ENCODE assay signal across 8 cellular contexts in genomic region chr6:168370310-168370991, GRCh38. TPM values are rescaled to one million over a fixed set of nuclear protein-coding genes. Genes with fewer than 3 reads are reported as not detected.
DNase-seq lines count a peak whose midpoint lies in the region; ATAC-seq, FAIRE-seq and TF ChIP-seq lines count a peak whose summit lies in the region.

No MANE protein-coding gene starts in this region.

- 49 to 63% (median 54%) methylated on average over 16 to 43 of the region's 43 CpGs for WGBS in stomach, 5 donors

- no peak for TF ChIP-seq POLR2A in endothelial cell of umbilical vein (IDR thresholded peaks at IDR 0.05; ENCODE audit: low read depth, low read length)
- no peak for TF ChIP-seq POLR2A in stomach (IDR thresholded peaks at IDR 0.05)

- H3K9me3 ChIP-seq in endothelial cell of umbilical vein (replicated peaks; ENCODE audit: control insufficient read depth, insufficient read depth, low read length) (no peaks in the 10 kb centered on the region), stomach (no peaks in the 10 kb centered on the region)

- CTCF ChIA-PET in endothelial cell of umbilical vein (lab: Charles Lee) = no interaction called here

- peaks cover 34% of the 10 kb centered on the region for H3K4me1 Mint-ChIP-seq in nephron progenitor cell

- H3K79me2 ChIP-seq in endothelial cell of umbilical vein (ENCODE audit: control insufficient read depth, insufficient read depth, low read length) = no peaks in the 10 kb centered on the region

- FAIRE-seq in endothelial cell of umbilical vein (lab: Jason Lieb, UNC) = peak; percentile 37

- in situ Hi-C loops in ACHN (cut with HindIII; ENCODE audit: low pct_ligation_motif_present, low pct_unique_long_range_greater_than_20kb, low sequenced_read_pairs) = no loop called here

- H3K4me1 ChIP-seq in endothelial cell of umbilical vein (ENCODE audit: control insufficient read depth, extremely low read depth, insufficient read depth, low read length) = no peaks in the 10 kb centered on the region
- H3K4me1 ChIP-seq in stomach = peaks cover 0 to 27% (median 13%) of the 10 kb centered on the region in 4 donors

- no peak overlapping the region for H3K4me2 ChIP-seq in endothelial cell of umbilical vein (ENCODE audit: insufficient read depth, low read length)

- H3K27me3 Mint-ChIP-seq in nephron progenitor cell (ENCODE audit: low read depth, poor library complexity) = peaks cover 5% of the 10 kb centered on the region

- POLR2A ChIA-PET in endothelial cell of umbilical vein (lab: Charles Lee) = no interaction called here

- H3K27me3 ChIP-seq in endothelial cell of umbilical vein (ENCODE audit: control insufficient read depth in 2 of 2, insufficient read depth in 2 of 2, low read length in 2 of 2) (no peaks in the 10 kb centered on the region), stomach (no peaks in the 10 kb centered on the region)

- no peak overlapping the region for H3K4me3 Mint-ChIP-seq in nephron progenitor cell

- no peak overlapping the region for H3K27ac Mint-ChIP-seq in nephron progenitor cell

- H3K36me3 Mint-ChIP-seq in nephron progenitor cell (ENCODE audit: low read depth) = no peaks in the 10 kb centered on the region

- no peak for ATAC-seq in GM21447 (IDR thresholded peaks at IDR 0.05; ENCODE audit: unreplicated experiment)

- no peak for TF ChIP-seq EP300 in stomach (IDR thresholded peaks at IDR 0.05)

- H4K20me1 ChIP-seq in endothelial cell of umbilical vein (replicated peaks; ENCODE audit: control insufficient read depth, extremely low read depth, insufficient read depth, low read length) = no peaks in the 10 kb centered on the region

- dilution Hi-C loops in endothelial cell of umbilical vein (cut with MboI; ENCODE audit: extremely low pct_ligation_motif_present, low sequenced_read_pairs) = no loop called here

- intact Hi-C loops in endothelial cell of umbilical vein (cut with micrococcal nuclease) (loop anchor here (1.0 kb wide), 1 partner anchor 514 kb away; no protein-coding TSS in a partner anchor), stomach (cut with DNase I; ENCODE audit: low total_unique reads) (loop anchor here (5.0 kb wide), 1 partner anchor 512 kb away; no protein-coding TSS in a partner anchor)

- H3K9ac ChIP-seq in endothelial cell of umbilical vein (replicated peaks; ENCODE audit: extremely low read depth, insufficient read depth, low read length) = no peak overlapping the region

- BruUV-seq in endothelial cell of umbilical vein (replicated peaks; lab: Mats Ljungman, UMichigan) = no TSS peak

- no peak overlapping the region for H2AFZ ChIP-seq in endothelial cell of umbilical vein (ENCODE audit: low read depth, low read length)

- no peaks in the 10 kb centered on the region for H3K9me1 ChIP-seq in endothelial cell of umbilical vein (replicated peaks; ENCODE audit: control insufficient read depth, extremely low read depth, insufficient read depth, low read length)

- H3K4me3 ChIP-seq in endothelial cell of umbilical vein (replicated peaks in 1 of 3; ENCODE audit: insufficient read depth in 1 of 3, low read depth in 1 of 3, low read length in 3 of 3) = no peak overlapping the region
- H3K4me3 ChIP-seq in stomach = no peak overlapping the region

- H3K36me3 ChIP-seq in endothelial cell of umbilical vein (ENCODE audit: control insufficient read depth in 2 of 2, extremely low read depth in 1 of 2, insufficient read depth in 2 of 2, low read length in 2 of 2) = no peaks in the 10 kb centered on the region
- no peaks in the 10 kb centered on the region for H3K36me3 ChIP-seq in stomach

- DNase-seq in ACHN = peak; percentile 44
- peak; percentile 23 for DNase-seq in GM19238 (ENCODE audit: insufficient read length, low spot score)
- DNase-seq in NCI-H345 treated with DMSO at 0.1 percent for 48 hours (lab: John Stamatoyannopoulos, UW; ENCODE audit: unreplicated experiment) = peak; percentile 68
- peak; percentile 87 for DNase-seq in activated CD8-positive, alpha-beta memory T cell treated with anti-CD3 and anti-CD28 coated beads for 24 hours
- DNase-seq in endothelial cell of umbilical vein (ENCODE audit: low read depth, low spot score) = no peak
- DNase-seq in nephron progenitor cell = peak; percentile 89
- peak; percentile 84 for DNase-seq in stomach

- no peak overlapping the region for H3K27ac ChIP-seq in endothelial cell of umbilical vein (ENCODE audit: insufficient read depth, low read depth, low read length)
- peak overlapping the region in 1 of 5 donors; percentile 18 for H3K27ac ChIP-seq in stomach

- peaks cover 3% of the 10 kb centered on the region for H3K9me3 Mint-ChIP-seq in nephron progenitor cell

- TF ChIP-seq CTCF in endothelial cell of umbilical vein (IDR thresholded peaks at IDR 0.05; ENCODE audit: extremely low read depth in 1 of 2, insufficient read depth in 1 of 2, low read depth in 1 of 2, low read length in 2 of 2) (peak; percentile 70 to 77), nephron progenitor cell (IDR thresholded peaks at IDR 0.05) (peak; percentile 95), stomach (IDR thresholded peaks at IDR 0.05) (peak in 5 of 7 experiments; percentile 72 to 91 (median 86))

TF ChIP-seq in endothelial cell of umbilical vein, 7 proteins besides CTCF, POLR2A, EP300 and RAD21:
- TF ChIP-seq FOS (IDR thresholded peaks at IDR 0.05; ENCODE audit: borderline replicate concordance, insufficient read depth, low read length) (no peak), MYC (IDR thresholded peaks at IDR 0.05; ENCODE audit: low read depth, low read length) (no peak), POLR2AphosphoS5 (IDR thresholded peaks at IDR 0.05; ENCODE audit: insufficient read depth, low read depth, low read length) (no peak), MAX (IDR thresholded peaks at IDR 0.05; ENCODE audit: insufficient read depth, insufficient read length) (no peak), EZH2 (IDR thresholded peaks at IDR 0.05; ENCODE audit: borderline replicate concordance, low read depth, low read length, severe bottlenecking) (no peak), GATA2 (IDR thresholded peaks at IDR 0.05; ENCODE audit: insufficient read depth, insufficient read length, low read depth, low read length) (no peak), JUN (IDR thresholded peaks at IDR 0.05; ENCODE audit: borderline replicate concordance, insufficient read depth, insufficient read length, low read depth) (no peak)

RNA-seq across cellular contexts. Expression of gene DACT2, which starts 50.9 kb away (rescaled TPM):
- not detected in 2 replicates for total RNA-seq in endothelial cell of umbilical vein
- polyA plus RNA-seq in endothelial cell of umbilical vein = not detected in 2 replicates
- not detected in 2 replicates for polyA plus RNA-seq in endothelial cell of umbilical vein (2011; cell fraction: cytosol; rRNA removed)
- polyA plus RNA-seq in endothelial cell of umbilical vein (2011; cell fraction: nucleus; rRNA removed) = not detected in 2 replicates
- polyA plus RNA-seq in endothelial cell of umbilical vein (2012) = not detected in 2 replicates
- polyA minus RNA-seq in endothelial cell of umbilical vein = not detected in 2 replicates
- not detected for polyA minus RNA-seq in endothelial cell of umbilical vein (2011; cell fraction: cytosol; rRNA and poly(A)+ RNA removed)
- not detected in 2 replicates for polyA minus RNA-seq in endothelial cell of umbilical vein (2011; cell fraction: nucleus; rRNA and poly(A)+ RNA removed)
- 1 to 10 TPM in 1 of 5 donors, under 1 TPM in 2, not detected in 2; 0.55 to 4.9 (median 0.87) TPM for total RNA-seq in stomach
- 1 to 10 TPM in 1 of 3 donors, under 1 TPM in 2; 0.44 to 2.9 (median 0.61) TPM for polyA plus RNA-seq in stomach
